Comparison of ENCODE assay signal across 19 cellular contexts in the genomic region with DNA sequence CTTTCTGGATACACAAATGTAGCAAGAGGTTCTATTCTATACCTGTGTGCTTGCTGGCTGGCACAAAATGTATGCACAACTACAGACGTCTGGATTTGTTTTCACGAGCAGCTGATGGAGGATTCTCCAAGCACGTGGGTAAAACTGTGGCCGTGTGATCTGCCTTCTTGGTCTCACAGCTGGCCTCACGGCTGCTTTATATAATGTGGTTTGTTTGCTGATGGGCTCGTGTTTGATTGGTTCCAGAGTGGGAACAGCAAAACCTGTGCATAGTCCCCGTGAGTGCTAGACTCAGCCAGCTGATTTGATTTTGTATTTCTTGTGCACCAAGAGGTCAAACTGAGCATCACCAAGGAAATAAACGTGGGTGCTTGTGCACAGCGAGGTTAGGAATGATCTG.
A peak's percentile ranks its signal among the peaks of the same experiment; 100 is the strongest.
DNase-seq lines count a peak whose midpoint lies in the region; ATAC-seq and TF ChIP-seq lines count a peak whose summit lies in the region.
"Had no signal": no experiment of that assay in that cellular context is flagged by ENCODE, and none has a peak within 500 bp of the region (broad histone marks: within the 10 kb centered on the region; RNA-seq: fewer than 3 reads in every experiment).

No MANE protein-coding gene starts in this region.

- H3K9me3 Mint-ChIP-seq in nephron progenitor cell = no peaks in the 10 kb centered on the region
- no peaks in the 10 kb centered on the region for H3K9me3 Mint-ChIP-seq in stimulated activated memory B cell treated with anti-CD40 and anti-IgM and Interleukin-4, amounts not matched to agents 10 μg/mL and 1 μg/mL and 100 μg/mL, for 72 hours
- H3K9me3 Mint-ChIP-seq: activated CD4-positive, alpha-beta memory T cell treated with anti-CD3 and anti-CD28 coated beads, Interleukin-2, amount 10 ng/mL, durations not matched to agents 7 days and 5 days had no signal

- H3K27me3 Mint-ChIP-seq in nephron progenitor cell (ENCODE audit: low read depth, poor library complexity) = no peaks in the 10 kb centered on the region
- peaks cover 19% of the 10 kb centered on the region for H3K27me3 Mint-ChIP-seq in stimulated activated memory B cell treated with anti-CD40 and anti-IgM and Interleukin-4, amounts not matched to agents 10 μg/mL and 1 μg/mL and 100 μg/mL, for 72 hours

- H3K36me3 Mint-ChIP-seq in nephron progenitor cell (ENCODE audit: low read depth) = no peaks in the 10 kb centered on the region
- H3K36me3 Mint-ChIP-seq in stimulated activated memory B cell treated with anti-CD40 and anti-IgM and Interleukin-4, amounts not matched to agents 10 μg/mL and 1 μg/mL and 100 μg/mL, for 72 hours = no peaks in the 10 kb centered on the region

- DNase-seq in NCI-H1092 (lab: John Stamatoyannopoulos, UW) = peak; percentile 6
- no peak for DNase-seq in NCI-H1092 treated with DMSO at 0.1 percent for 48 hours (lab: John Stamatoyannopoulos, UW)
- peak; percentile 22 to 52 for DNase-seq in SJCRH30
- DNase-seq in nephron progenitor cell = no peak
- DNase-seq in middle frontal gyrus (ENCODE audit: extremely low spot score, low spot score) = no peak
- DNase-seq: activated CD4-positive, alpha-beta memory T cell treated with anti-CD3 and anti-CD28 coated beads, Interleukin-2, amount 10 ng/mL, durations not matched to agents 7 days and 5 days; activated gamma-delta T cell treated with Interleukin-2 at 50 U/mL for 16 hours; DMS79; foreskin fibroblast; left ventricle myocardium superior; stimulated activated CD4-positive, alpha-beta T cell treated with anti-CD3 and anti-CD28 coated beads, Interleukin-4, amount 100 ng/mL, for 24 hours; stimulated activated naive CD8-positive, alpha-beta T cell treated with anti-CD3 and anti-CD28 coated beads, Interleukin-15, amount 100 ng/mL, for 72 hours had no signal

- H3K27ac Mint-ChIP-seq in nephron progenitor cell = no peak overlapping the region
- H3K27ac Mint-ChIP-seq in stimulated activated memory B cell treated with anti-CD40 and anti-IgM and Interleukin-4, amounts not matched to agents 10 μg/mL and 1 μg/mL and 100 μg/mL, for 72 hours = no peak overlapping the region
- H3K27ac Mint-ChIP-seq: activated CD4-positive, alpha-beta memory T cell treated with anti-CD3 and anti-CD28 coated beads, Interleukin-2, amount 10 ng/mL, durations not matched to agents 7 days and 5 days; stimulated activated naive CD8-positive, alpha-beta T cell treated with anti-CD3 and anti-CD28 coated beads, Interleukin-15, amount 100 ng/mL, for 72 hours had no signal

- H4K20me1 ChIP-seq in BLaER1 treated with 17β-estradiol and CSF1 and Interleukin-3, amounts not matched to agents 10 nM and 100 nM = no peaks in the 10 kb centered on the region

- no peak overlapping the region for H3K9ac ChIP-seq in BLaER1 treated with 17β-estradiol and CSF1 and Interleukin-3, amounts not matched to agents 10 nM and 100 nM
- H3K9ac ChIP-seq: KMS-11 had no signal

- TF ChIP-seq CTCF in nephron progenitor cell (IDR thresholded peaks at IDR 0.05) = no peak

- H3K27ac ChIP-seq in BLaER1 treated with 17β-estradiol and CSF1 and Interleukin-3, amounts not matched to agents 10 nM and 100 nM = no peak overlapping the region
- no peak overlapping the region for H3K27ac ChIP-seq in SJCRH30
- H3K27ac ChIP-seq: C4-2B, epithelial cell of prostate, KMS-11, neutrophil had no signal

- ATAC-seq in stimulated activated memory B cell treated with anti-CD40 and anti-IgM and Interleukin-4, amounts not matched to agents 10 μg/mL and 1 μg/mL and 100 μg/mL, for 72 hours = no peak
- ATAC-seq in HG02884 (IDR thresholded peaks at IDR 0.05; ENCODE audit: unreplicated experiment) = no peak
- ATAC-seq: left ventricle myocardium superior; stimulated activated naive CD8-positive, alpha-beta T cell treated with anti-CD3 and anti-CD28 coated beads, Interleukin-15, amount 100 ng/mL, for 72 hours had no signal

- H3K36me3 ChIP-seq in BLaER1 treated with 17β-estradiol and CSF1 and Interleukin-3, amounts not matched to agents 10 nM and 100 nM = no peaks in the 10 kb centered on the region
- no peaks in the 10 kb centered on the region for H3K36me3 ChIP-seq in SJCRH30
- H3K36me3 ChIP-seq: neutrophil had no signal

- H3K27me3 ChIP-seq in BLaER1 treated with 17β-estradiol and CSF1 and Interleukin-3, amounts not matched to agents 10 nM and 100 nM = no peaks in the 10 kb centered on the region
- H3K27me3 ChIP-seq in SJCRH30 = no peaks in the 10 kb centered on the region

- peaks cover 38% of the 10 kb centered on the region for H3K4me1 Mint-ChIP-seq in nephron progenitor cell
- H3K4me1 Mint-ChIP-seq in stimulated activated memory B cell treated with anti-CD40 and anti-IgM and Interleukin-4, amounts not matched to agents 10 μg/mL and 1 μg/mL and 100 μg/mL, for 72 hours = no peaks in the 10 kb centered on the region

- H3K4me1 ChIP-seq in BLaER1 treated with 17β-estradiol and CSF1 and Interleukin-3, amounts not matched to agents 10 nM and 100 nM = peaks cover 0 to 21% (median 14%) of the 10 kb centered on the region in 10 experiments; a peak in 15 of 20 replicates
- H3K4me1 ChIP-seq in SJCRH30 = peaks cover 3% of the 10 kb centered on the region; the same call in 1 of the 2 replicates

- no peak overlapping the region for H3K4me3 ChIP-seq in BLaER1 treated with 17β-estradiol and CSF1 and Interleukin-3, amounts not matched to agents 10 nM and 100 nM
- H3K4me3 ChIP-seq in SJCRH30 = peak overlapping the region; percentile 28

- H3K4me3 Mint-ChIP-seq in nephron progenitor cell = peak overlapping the region; percentile 5
- H3K4me3 Mint-ChIP-seq in stimulated activated memory B cell treated with anti-CD40 and anti-IgM and Interleukin-4, amounts not matched to agents 10 μg/mL and 1 μg/mL and 100 μg/mL, for 72 hours = no peak overlapping the region
- H3K4me3 Mint-ChIP-seq: activated CD4-positive, alpha-beta memory T cell treated with anti-CD3 and anti-CD28 coated beads, Interleukin-2, amount 10 ng/mL, durations not matched to agents 7 days and 5 days; stimulated activated naive CD8-positive, alpha-beta T cell treated with anti-CD3 and anti-CD28 coated beads, Interleukin-15, amount 100 ng/mL, for 72 hours had no signal

- peak overlapping the region in 7 of 11 experiments; percentile 6 to 45 (median 23); a peak in 12 of 22 replicates for H3K4me2 ChIP-seq in BLaER1 treated with 17β-estradiol and CSF1 and Interleukin-3, amounts not matched to agents 10 nM and 100 nM
- H3K4me2 ChIP-seq: KMS-11 had no signal

- no peaks in the 10 kb centered on the region for H3K9me3 ChIP-seq in BLaER1 treated with 17β-estradiol and CSF1 and Interleukin-3, amounts not matched to agents 10 nM and 100 nM (replicated peaks in 1 of 11)
- H3K9me3 ChIP-seq in SJCRH30 (replicated peaks) = peaks cover 3% of the 10 kb centered on the region
- H3K9me3 ChIP-seq: neutrophil had no signal

Comparison
In these comparisons a context has a peak if more than half of its experiments do, and no peak if none do; other contexts are left out.
1. DNase-seq: peak in NCI-H1092 (single experiment) and SJCRH30 (2 of 2); none in NCI-H1092 treated with DMSO at 0.1 percent for 48 hours (single experiment), nephron progenitor cell (single experiment) and middle frontal gyrus (single experiment).